11 cellular contexts compared by ENCODE assay signal in the genomic region with DNA sequence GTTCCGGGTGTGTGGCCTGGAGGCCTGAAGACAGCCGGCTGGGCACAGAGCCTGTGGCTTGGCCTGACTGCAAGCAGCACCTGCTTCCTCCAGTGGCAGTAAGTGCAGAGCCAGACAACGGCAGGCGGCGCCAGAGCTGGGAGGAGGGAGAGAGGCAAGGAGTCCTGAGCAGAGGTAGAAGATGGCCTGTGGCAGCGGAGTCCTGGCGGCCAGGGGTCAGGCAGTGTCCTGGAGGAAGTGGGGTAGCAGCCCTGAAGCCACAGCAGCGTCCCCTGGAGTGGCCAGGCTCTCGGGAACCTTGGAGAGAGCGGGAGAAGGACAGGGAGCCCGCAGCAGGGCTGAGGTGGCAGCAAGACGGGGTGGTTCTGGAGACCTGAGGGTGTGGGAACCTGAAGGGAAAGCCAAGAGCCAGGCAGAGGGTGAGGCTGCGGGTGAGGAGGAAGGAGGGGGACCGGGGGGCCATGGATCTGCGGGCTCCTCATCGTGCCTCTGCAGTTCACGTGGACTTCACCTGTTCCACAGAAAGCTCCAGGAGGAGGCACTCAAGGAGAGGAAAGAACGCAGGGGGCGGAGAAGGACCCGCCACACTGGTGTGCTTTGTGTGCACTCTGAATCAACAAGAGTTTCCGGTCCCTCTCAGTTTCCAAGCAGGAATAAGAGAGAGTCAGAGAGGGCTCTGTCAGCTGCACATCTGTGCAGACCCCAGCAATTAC.
DNase-seq lines count a peak whose midpoint lies in the region; ATAC-seq and TF ChIP-seq lines count a peak whose summit lies in the region.
"Had no signal": no experiment of that assay in that cellular context is flagged by ENCODE, and none has a peak within 500 bp of the region (broad histone marks: within the 10 kb centered on the region; RNA-seq: fewer than 3 reads in every experiment).

No MANE protein-coding gene starts in this region.

- TF ChIP-seq CTCF in GM13976 (IDR thresholded peaks at IDR 0.05; ENCODE audit: borderline replicate concordance, control extremely low read depth, extremely low read depth, insufficient read depth, missing control alignments), result no peak

- in situ Hi-C loops in GM13976 (cut with MboI; ENCODE audit: low sequenced_read_pairs, unreplicated experiment), result no loop called here

- H3K9ac ChIP-seq in rectal smooth muscle tissue (ENCODE audit: low read length), result no peak overlapping the region

- H3K27ac ChIP-seq in epithelial cell of prostate (peak overlapping the region; percentile 86), rectal smooth muscle tissue (ENCODE audit: low read depth, low read length) (peak overlapping the region; percentile 71)
- H3K27ac ChIP-seq: Peyer's patch had no signal

- no peak overlapping the region for H3K4me3 ChIP-seq in rectal smooth muscle tissue (ENCODE audit: low read length)
- H3K4me3 ChIP-seq: Peyer's patch had no signal

- peaks cover 12% of the 10 kb centered on the region for H3K4me1 ChIP-seq in rectal smooth muscle tissue (ENCODE audit: control insufficient read depth, insufficient read depth, low read length)
- H3K4me1 ChIP-seq: Peyer's patch had no signal

- no peak for ATAC-seq in HG02623 (IDR thresholded peaks at IDR 0.05; ENCODE audit: unreplicated experiment)

- H3K36me3 ChIP-seq in rectal smooth muscle tissue (ENCODE audit: control insufficient read depth, insufficient read depth, low read length), result peaks cover 8% of the 10 kb centered on the region

- H3K27me3 ChIP-seq in rectal smooth muscle tissue (ENCODE audit: control insufficient read depth, insufficient read depth, low read length), result no peaks in the 10 kb centered on the region
- H3K27me3 ChIP-seq: Peyer's patch had no signal

- peak; percentile 45 for DNase-seq in GM13976 (ENCODE audit: low spot score)
- peak; percentile 77 for DNase-seq in NCI-H2196 (lab: John Stamatoyannopoulos, UW; ENCODE audit: unreplicated experiment)
- DNase-seq in epithelial cell of prostate (ENCODE audit: low read depth, low spot score), result no peak
- no peak for DNase-seq in NOMO-1 (lab: John Stamatoyannopoulos, UW; ENCODE audit: unreplicated experiment in 2 of 2)
- no peak for DNase-seq in effector CD8-positive, alpha-beta T cell (lab: John Stamatoyannopoulos, UW)
- DNase-seq in T-helper 1 cell, result no peak
- DNase-seq: glutamatergic neuron; stimulated activated CD4-positive, alpha-beta T cell treated with anti-CD3 and anti-CD28 coated beads, Interleukin-15, amount 100 ng/mL, for 24 hours had no signal

Comparison
In these comparisons a context has a peak if more than half of its experiments do, and no peak if none do; other contexts are left out.
1. DNase-seq: peak in GM13976 (single experiment) and NCI-H2196 (single experiment); none in epithelial cell of prostate (single experiment), NOMO-1 (0 of 2), effector CD8-positive, alpha-beta T cell (single experiment) and T-helper 1 cell (0 of 5).